In genomic region chr6:90997076-90997475, GRCh38 we compare ENCODE assay signal across 24 cellular contexts.
"Had no signal": no experiment of that assay in that cellular context is flagged by ENCODE, and none has a peak within 500 bp of the region (broad histone marks: within the 10 kb centered on the region; RNA-seq: fewer than 3 reads in every experiment).

No MANE protein-coding gene starts in this region.

- ATAC-seq: activated T-cell treated with anti-CD3 and anti-CD28 coated beads, Interleukin-2, amount 50 U/mL, for 4 hours; Panc1; Right ventricle myocardium inferior had no signal

- DNase-seq: activated CD4-positive, alpha-beta memory T cell treated with anti-CD3 and anti-CD28 coated beads for 36 hours; activated CD4-positive, alpha-beta T cell treated with anti-CD3 and anti-CD28 coated beads, Interleukin-2, amount 10 ng/mL, durations not matched to agents 7 days and 5 days; activated CD4-positive, CD25-positive, alpha-beta regulatory T cell; activated CD8-positive, alpha-beta memory T cell treated with anti-CD3 and anti-CD28 coated beads for 24 hours; activated gamma-delta T cell; activated naive CD4-positive, alpha-beta T cell treated with anti-CD3 and anti-CD28 coated beads for 36 hours; activated T-cell treated with anti-CD3 and anti-CD28 coated beads, Interleukin-2, amount 50 U/mL, for 4 hours; amygdala; cerebellar nuclear complex; MG63; MV-4-11; NCI-H1105; NCI-H146; NCI-H187 treated with DMSO at 0.1 percent for 48 hours; NCI-H2107; NCI-H510A; NCI-H526 treated with DMSO at 0.1 percent for 48 hours; OCI-M1; RPMI8226; SJCRH30; SK-N-SH; T-helper 1 cell had no signal
